ENCODE assay signal across 18 cellular contexts in the genomic region with DNA sequence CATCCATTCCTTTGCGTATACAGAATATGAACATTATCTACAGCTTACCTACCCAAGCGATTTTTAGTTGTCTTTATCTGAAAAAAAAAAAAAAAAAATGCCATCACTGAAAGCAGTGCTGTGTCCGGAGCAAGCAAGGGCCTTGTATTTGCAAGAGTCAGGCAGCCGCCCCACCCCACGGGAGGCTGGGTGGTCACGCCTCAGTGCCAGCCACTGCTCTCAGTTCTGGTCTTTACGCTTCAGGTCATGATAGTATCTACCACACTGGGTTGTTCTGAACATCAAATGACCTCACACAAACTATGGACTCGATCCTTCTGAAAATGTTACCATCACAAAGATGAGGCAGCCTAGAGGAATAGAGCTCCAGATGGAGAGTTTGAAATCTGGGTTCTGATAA.
DNase-seq lines count a peak whose midpoint lies in the region; ATAC-seq and TF ChIP-seq lines count a peak whose summit lies in the region.
"Had no signal": no experiment of that assay in that cellular context is flagged by ENCODE, and none has a peak within 500 bp of the region (broad histone marks: within the 10 kb centered on the region; RNA-seq: fewer than 3 reads in every experiment).

No MANE protein-coding gene starts in this region.

- peaks cover 13% of the 10 kb centered on the region for H3K27me3 Mint-ChIP-seq in activated B cell treated with CpG ODN at 0.5 μM for 24 hours

- TF ChIP-seq CTCF in GM13977 (IDR thresholded peaks at IDR 0.05; ENCODE audit: extremely low read depth, insufficient read depth, missing control alignments) (no peak), activated B cell treated with CpG ODN at 0.5 μM for 24 hours (IDR thresholded peaks at IDR 0.05) (no peak)

- peak; percentile 57 for DNase-seq in GM13977 (ENCODE audit: low spot score)
- no peak for DNase-seq in activated B cell treated with CpG ODN at 0.5 μM for 24 hours
- no peak for DNase-seq in NCI-H226
- DNase-seq in islet precursor cell = no peak
- no peak for DNase-seq in NCI-H146 treated with DMSO at 0.1 percent for 48 hours (lab: John Stamatoyannopoulos, UW; ENCODE audit: unreplicated experiment)
- DNase-seq in HEK293T (ENCODE audit: extremely low spot score) = no peak
- DNase-seq: activated CD8-positive, alpha-beta memory T cell treated with anti-CD3 and anti-CD28 coated beads, Interleukin-2, amount 10 ng/mL, durations not matched to agents 7 days and 5 days; activated naive CD4-positive, alpha-beta T cell treated with Interleukin-2 at 50 U/mL for 16 hours; Caco-2; HFFc6; Kasumi-1; left ventricle myocardium inferior; NCI-H2029; NCI-H69; small intestine had no signal

- intact Hi-C loops in activated B cell treated with CpG ODN at 0.5 μM for 24 hours (cut with micrococcal nuclease) = no loop called here

- ATAC-seq in GM19395 (IDR thresholded peaks at IDR 0.05; ENCODE audit: unreplicated experiment) = peak; percentile 82
- ATAC-seq in HG02759 (IDR thresholded peaks at IDR 0.05; ENCODE audit: unreplicated experiment) = peak; percentile 74
- ATAC-seq in activated B cell treated with CpG ODN at 0.5 μM for 24 hours (ENCODE audit: low read depth) = peak; percentile 71
- ATAC-seq: activated CD8-positive, alpha-beta memory T cell treated with anti-CD3 and anti-CD28 coated beads, Interleukin-2, amount 10 ng/mL, durations not matched to agents 7 days and 5 days had no signal

- in situ Hi-C loops in GM13977 (cut with MboI; ENCODE audit: low pct_unique_long_range_greater_than_20kb, low sequenced_read_pairs, unreplicated experiment) = no loop called here

- H3K9me3 Mint-ChIP-seq in activated B cell treated with CpG ODN at 0.5 μM for 24 hours = no peaks in the 10 kb centered on the region
- H3K9me3 Mint-ChIP-seq: dendritic cell treated with granulocyte-macrophage colony-stimulating factor and Interleukin-4, amounts not matched to agents 40 ng/mL and 50 ng/mL, for 4 days; HFFc6 had no signal

- no peaks in the 10 kb centered on the region for H3K36me3 Mint-ChIP-seq in activated B cell treated with CpG ODN at 0.5 μM for 24 hours (ENCODE audit: low read depth)
- H3K36me3 Mint-ChIP-seq: activated CD8-positive, alpha-beta memory T cell treated with anti-CD3 and anti-CD28 coated beads, Interleukin-2, amount 10 ng/mL, durations not matched to agents 7 days and 5 days had no signal

- H3K4me1 Mint-ChIP-seq in activated B cell treated with CpG ODN at 0.5 μM for 24 hours = no peaks in the 10 kb centered on the region

- no peak overlapping the region for H3K27ac Mint-ChIP-seq in activated B cell treated with CpG ODN at 0.5 μM for 24 hours
- H3K27ac Mint-ChIP-seq: activated CD8-positive, alpha-beta memory T cell treated with anti-CD3 and anti-CD28 coated beads, Interleukin-2, amount 10 ng/mL, durations not matched to agents 7 days and 5 days; dendritic cell treated with granulocyte-macrophage colony-stimulating factor and Interleukin-4, amounts not matched to agents 40 ng/mL and 50 ng/mL, for 4 days; HFFc6 had no signal

- POLR2A ChIA-PET in activated B cell treated with CpG ODN at 0.5 μM for 24 hours (lab: Charles Lee) = interaction anchor here (0.7 kb wide), 1 partner anchor 19 kb away, joined by 5 read pairs; no protein-coding TSS in a partner anchor
- POLR2A ChIA-PET in HEK293T (lab: Yijun Ruan, JAX) = no interaction called here

- CTCF ChIA-PET in activated B cell treated with CpG ODN at 0.5 μM for 24 hours (lab: Charles Lee) = no interaction called here
- CTCF ChIA-PET in HEK293T (lab: Yijun Ruan, JAX) = no interaction called here

- no peak overlapping the region for H3K4me3 Mint-ChIP-seq in activated B cell treated with CpG ODN at 0.5 μM for 24 hours
- H3K4me3 Mint-ChIP-seq: activated CD8-positive, alpha-beta memory T cell treated with anti-CD3 and anti-CD28 coated beads, Interleukin-2, amount 10 ng/mL, durations not matched to agents 7 days and 5 days; dendritic cell treated with granulocyte-macrophage colony-stimulating factor and Interleukin-4, amounts not matched to agents 40 ng/mL and 50 ng/mL, for 4 days; HFFc6 had no signal

TF ChIP-seq in HEK293T, 16 proteins besides CTCF, POLR2A, EP300 and RAD21:
- TF ChIP-seq SP1 (IDR thresholded peaks at IDR 0.05) (no peak), NFRKB (IDR thresholded peaks at IDR 0.05) (no peak)
